Comparison of ENCODE assay signal across 12 cellular contexts in the genomic region with DNA sequence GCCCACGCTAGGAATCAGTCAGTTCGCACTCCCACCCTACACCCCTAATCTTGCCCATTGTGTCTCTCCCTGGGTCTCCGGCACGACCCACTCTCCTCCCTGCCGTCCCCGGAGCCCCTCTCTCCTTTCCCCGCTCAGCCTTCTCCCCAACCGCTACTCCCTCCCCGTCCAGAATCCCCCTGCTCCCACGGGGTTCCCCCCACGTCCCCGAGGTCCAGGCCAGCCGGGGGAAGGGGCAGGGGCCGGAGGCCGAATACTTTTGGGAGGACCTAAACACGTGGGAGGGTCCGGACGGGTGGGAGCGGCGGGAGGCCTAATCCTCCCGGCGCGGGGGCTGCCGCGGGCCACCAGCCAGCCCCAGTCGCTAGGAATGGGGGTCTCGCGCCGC. TPM values are rescaled to one million over a fixed set of nuclear protein-coding genes. Genes with fewer than 3 reads are reported as not detected.
DNase-seq lines count a peak whose midpoint lies in the region; ATAC-seq and TF ChIP-seq lines count a peak whose summit lies in the region.
"Had no signal": no experiment of that assay in that cellular context is flagged by ENCODE, and none has a peak within 500 bp of the region (broad histone marks: within the 10 kb centered on the region; RNA-seq: fewer than 3 reads in every experiment).

No MANE protein-coding gene starts in this region.

- H3K18ac ChIP-seq in mesendoderm (ENCODE audit: low read length): peak overlapping the region; percentile 16

- H3K56ac ChIP-seq in mesendoderm (ENCODE audit: low read length): peak overlapping the region; percentile 89

- no peak overlapping the region for H2BK15ac ChIP-seq in mesendoderm (replicated peaks; ENCODE audit: low read depth)

- H3K79me2 ChIP-seq in mesendoderm (ENCODE audit: control insufficient read depth, insufficient read depth, low read length) (no peaks in the 10 kb centered on the region), smooth muscle cell (ENCODE audit: low read depth) (no peaks in the 10 kb centered on the region)

- DNase-seq in mesendoderm (no peak), smooth muscle cell (lab: John Stamatoyannopoulos, UW; ENCODE audit: unreplicated experiment) (no peak), NOMO-1 treated with dmso at 0.1 percent for 144 hours (lab: John Stamatoyannopoulos, UW; ENCODE audit: unreplicated experiment) (no peak), AG08395 (ENCODE audit: low spot score) (no peak)
- no peak for DNase-seq in activated naive CD4-positive, alpha-beta T cell treated with anti-CD3 and anti-CD28 coated beads, Interleukin-2, amount 10 ng/mL, durations not matched to agents 7 days and 5 days
- DNase-seq: activated naive CD4-positive, alpha-beta T cell treated with anti-CD3 and anti-CD28 coated beads for 36 hours; midbrain; NCI-H2081 had no signal

- H4K8ac ChIP-seq in mesendoderm (ENCODE audit: low read depth, low read length): no peak overlapping the region

- H2AK5ac ChIP-seq in mesendoderm (ENCODE audit: low read length): no peak overlapping the region

- H2AFZ ChIP-seq in smooth muscle cell (ENCODE audit: low read depth): peak overlapping the region; percentile 58

- H3K27ac Mint-ChIP-seq in activated naive CD4-positive, alpha-beta T cell treated with anti-CD3 and anti-CD28 coated beads, Interleukin-2, amount 10 ng/mL, durations not matched to agents 7 days and 5 days: no peak overlapping the region
- H3K27ac Mint-ChIP-seq: activated naive CD4-positive, alpha-beta T cell treated with anti-CD3 and anti-CD28 coated beads for 36 hours had no signal

- CTCF ChIA-PET in activated naive CD4-positive, alpha-beta T cell treated with anti-CD3 and anti-CD28 coated beads, Interleukin-2, amount 10 ng/mL, durations not matched to agents 7 days and 5 days (lab: Charles Lee): no interaction called here

- ATAC-seq in GM21786 (IDR thresholded peaks at IDR 0.05; ENCODE audit: unreplicated experiment): no peak

- no peaks in the 10 kb centered on the region for H3K79me1 ChIP-seq in mesendoderm (ENCODE audit: low read length)

- no peak for TF ChIP-seq CTCF in smooth muscle cell (IDR thresholded peaks at IDR 0.05; ENCODE audit: borderline replicate concordance, insufficient read depth, poor library complexity, severe bottlenecking)

- no peak overlapping the region for H3K23ac ChIP-seq in mesendoderm (ENCODE audit: low read length)

- peaks cover 42% of the 10 kb centered on the region for H3K4me1 ChIP-seq in HUES48 (ENCODE audit: control insufficient read depth, insufficient read depth, low read length)
- H3K4me1 ChIP-seq in esophagus (ENCODE audit: control insufficient read depth in 2 of 2, insufficient read depth in 2 of 2, low read length in 1 of 2): peaks cover 3 to 24% of the 10 kb centered on the region in 2 donors
- H3K4me1 ChIP-seq in mesendoderm (ENCODE audit: control insufficient read depth, low read depth, low read length): peaks cover under 1% of the 10 kb centered on the region
- H3K4me1 ChIP-seq in smooth muscle cell (ENCODE audit: low read depth): peaks cover 16% of the 10 kb centered on the region

- H4K20me1 ChIP-seq in smooth muscle cell (ENCODE audit: low read depth): no peaks in the 10 kb centered on the region

- no peaks in the 10 kb centered on the region for H3K4me1 Mint-ChIP-seq in activated naive CD4-positive, alpha-beta T cell treated with anti-CD3 and anti-CD28 coated beads, Interleukin-2, amount 10 ng/mL, durations not matched to agents 7 days and 5 days

- WGBS in esophagus, 2 donors: 7% methylated on average over 25 to 29 of the region's 29 CpGs
- WGBS in mesendoderm (ENCODE audit: extremely low coverage, insufficient coverage, low lambda C conversion rate): no CpG with 5 or more reads among the region's 29 CpGs
- WGBS in smooth muscle cell (ENCODE audit: low lambda C conversion rate): 5% methylated on average over 13 of the region's 29 CpGs

- peak overlapping the region; percentile 39 for H3K4ac ChIP-seq in mesendoderm (ENCODE audit: low read depth, low read length)

- H3K4me3 Mint-ChIP-seq in activated naive CD4-positive, alpha-beta T cell treated with anti-CD3 and anti-CD28 coated beads, Interleukin-2, amount 10 ng/mL, durations not matched to agents 7 days and 5 days: no peak overlapping the region
- H3K4me3 Mint-ChIP-seq: activated naive CD4-positive, alpha-beta T cell treated with anti-CD3 and anti-CD28 coated beads for 36 hours had no signal

- no peak overlapping the region for H2BK5ac ChIP-seq in mesendoderm (ENCODE audit: low read length)

- no peak overlapping the region for H2BK120ac ChIP-seq in mesendoderm (ENCODE audit: low read depth, low read length)

- peaks cover 32% of the 10 kb centered on the region for H3K36me3 ChIP-seq in HUES48 (ENCODE audit: control insufficient read depth, insufficient read depth, low read length)
- H3K36me3 ChIP-seq in esophagus (ENCODE audit: control insufficient read depth in 2 of 2, insufficient read depth in 2 of 2, low read length in 1 of 2): peaks cover 0 to 9% of the 10 kb centered on the region in 2 donors
- no peaks in the 10 kb centered on the region for H3K36me3 ChIP-seq in mesendoderm (ENCODE audit: control insufficient read depth, insufficient read depth, low read length)
- H3K36me3 ChIP-seq in smooth muscle cell (ENCODE audit: low read depth): no peaks in the 10 kb centered on the region

- H3K27ac ChIP-seq in HUES48 (ENCODE audit: low read depth, low read length) (peak overlapping the region; percentile 5), esophagus (ENCODE audit: low read depth in 2 of 2, low read length in 1 of 2) (peak overlapping the region; percentile 34 to 71), mesendoderm (ENCODE audit: low read depth, low read length) (no peak overlapping the region), smooth muscle cell (ENCODE audit: low read depth) (no peak overlapping the region)

- H3K27me3 Mint-ChIP-seq in activated naive CD4-positive, alpha-beta T cell treated with anti-CD3 and anti-CD28 coated beads, Interleukin-2, amount 10 ng/mL, durations not matched to agents 7 days and 5 days: peaks cover 63% of the 10 kb centered on the region

- H3K9me3 Mint-ChIP-seq in activated naive CD4-positive, alpha-beta T cell treated with anti-CD3 and anti-CD28 coated beads, Interleukin-2, amount 10 ng/mL, durations not matched to agents 7 days and 5 days: peaks cover 2% of the 10 kb centered on the region

- H3K9me3 ChIP-seq in HUES48 (ENCODE audit: control insufficient read depth, insufficient read depth, low read length) (peaks cover 7% of the 10 kb centered on the region; the same call in 1 of the 2 replicates), esophagus (ENCODE audit: control insufficient read depth in 2 of 2, insufficient read depth in 1 of 2, low read depth in 1 of 2, low read length in 1 of 2) (peaks cover 0 to 4% of the 10 kb centered on the region in 2 donors), smooth muscle cell (replicated peaks; ENCODE audit: low read depth) (no peaks in the 10 kb centered on the region)

- H3K4me2 ChIP-seq in mesendoderm (ENCODE audit: low read length): peak overlapping the region; percentile 44
- H3K4me2 ChIP-seq in smooth muscle cell: peak overlapping the region; percentile 87

- H4K5ac ChIP-seq in mesendoderm (ENCODE audit: low read length): no peak overlapping the region

- H3K4me3 ChIP-seq in HUES48 (ENCODE audit: low read depth, low read length): peak overlapping the region; percentile 77
- peak overlapping the region; percentile 30 to 32 for H3K4me3 ChIP-seq in esophagus (ENCODE audit: low read depth in 1 of 2, low read length in 2 of 2)
- H3K4me3 ChIP-seq in mesendoderm (ENCODE audit: low read length): peak overlapping the region; percentile 37
- H3K4me3 ChIP-seq in smooth muscle cell: peak overlapping the region; percentile 48

- H3K9ac ChIP-seq in HUES48 (ENCODE audit: low read depth, low read length): peak overlapping the region; percentile 58
- H3K9ac ChIP-seq in mesendoderm (ENCODE audit: low read length): peak overlapping the region; percentile 64
- no peak overlapping the region for H3K9ac ChIP-seq in smooth muscle cell (ENCODE audit: low read depth)

- H3K27me3 ChIP-seq in HUES48 (ENCODE audit: control insufficient read depth, insufficient read depth, low read length): peaks cover 34% of the 10 kb centered on the region
- H3K27me3 ChIP-seq in esophagus (ENCODE audit: control insufficient read depth in 1 of 2, insufficient read depth in 2 of 2, low read length in 2 of 2): peaks cover 0 to 8% of the 10 kb centered on the region in 2 donors
- peaks cover 2% of the 10 kb centered on the region for H3K27me3 ChIP-seq in mesendoderm (ENCODE audit: insufficient read depth, low read length, poor library complexity)
- peaks cover 29% of the 10 kb centered on the region for H3K27me3 ChIP-seq in smooth muscle cell (ENCODE audit: low read depth)

- H3K36me3 Mint-ChIP-seq in activated naive CD4-positive, alpha-beta T cell treated with anti-CD3 and anti-CD28 coated beads, Interleukin-2, amount 10 ng/mL, durations not matched to agents 7 days and 5 days: peaks cover 3% of the 10 kb centered on the region

- H3F3A ChIP-seq in smooth muscle cell (ENCODE audit: low read depth): no peaks in the 10 kb centered on the region

RNA-seq across cellular contexts. Expression of a gene that starts 0.6 kb away (rescaled TPM):
- 10 to 100 TPM; 22.6 to 39.3 TPM for polyA plus RNA-seq in esophagus
- 54.9 TPM for polyA plus RNA-seq in mesendoderm (2013, experiment 1 of 2)
- 57.8 TPM for polyA plus RNA-seq in mesendoderm (2013, experiment 2 of 2)
- total RNA-seq in smooth muscle cell: 23.6 and 23.8 TPM in 2 replicates
- 31.8 and 37.5 TPM in 2 replicates for polyA plus RNA-seq in smooth muscle cell
- total RNA-seq: activated naive CD4-positive, alpha-beta T cell treated with anti-CD3 and anti-CD28 coated beads for 36 hours; endothelial cell of umbilical vein had no signal
- polyA plus RNA-seq: endothelial cell of umbilical vein had no signal

RNA-seq across cellular contexts. Expression of a gene that starts 17.5 kb away (rescaled TPM):
- polyA plus RNA-seq in esophagus (1 to 10 TPM; 8.0 to 8.5 TPM), smooth muscle cell (0.89 and 2.4 TPM in 2 replicates)
- polyA plus RNA-seq in mesendoderm (2013, experiment 1 of 2): not detected
- 0.06 TPM for polyA plus RNA-seq in mesendoderm (2013, experiment 2 of 2)
- total RNA-seq in smooth muscle cell: 1.7 and 7.6 TPM in 2 replicates
- total RNA-seq: endothelial cell of umbilical vein had no signal

RNA-seq across cellular contexts. Expression of a gene that starts 17.7 kb away (rescaled TPM):
- polyA plus RNA-seq in esophagus (1 to 10 TPM; 5.2 to 8.3 TPM), smooth muscle cell (14.7 and 16.6 TPM in 2 replicates)
- 0.42 TPM for polyA plus RNA-seq in mesendoderm (2013, experiment 1 of 2)
- polyA plus RNA-seq in mesendoderm (2013, experiment 2 of 2): 0.27 TPM
- total RNA-seq in smooth muscle cell: 6.9 and 7.4 TPM in 2 replicates
- total RNA-seq: endothelial cell of umbilical vein had no signal

RNA-seq across cellular contexts. Expression of a gene that starts 27.8 kb away (rescaled TPM):
- polyA plus RNA-seq in esophagus: 10 to 100 TPM; 22.7 to 32.6 TPM
- polyA plus RNA-seq in mesendoderm (2013, experiment 1 of 2): 47.8 TPM
- polyA plus RNA-seq in mesendoderm (2013, experiment 2 of 2): 51.6 TPM
- 39.4 and 60.9 TPM in 2 replicates for total RNA-seq in smooth muscle cell
- 55.5 and 68.1 TPM in 2 replicates for polyA plus RNA-seq in smooth muscle cell

RNA-seq across cellular contexts. Expression of a gene that starts 38.3 kb away (rescaled TPM):
- polyA plus RNA-seq in esophagus: 1 to 10 TPM in 1 of 2 donors, under 1 TPM in 1; 0.81 to 1.6 TPM
- polyA plus RNA-seq in mesendoderm (2013, experiment 1 of 2): 4.2 TPM
- polyA plus RNA-seq in mesendoderm (2013, experiment 2 of 2): 4.2 TPM
- total RNA-seq in smooth muscle cell: 4.7 and 5.9 TPM in 2 replicates
- 16.8 and 23.8 TPM in 2 replicates for polyA plus RNA-seq in smooth muscle cell

Comparison
In these comparisons a context has a peak if more than half of its experiments do, and no peak if none do; other contexts are left out.
1. H3K27ac ChIP-seq: peak in HUES48 (single experiment) and esophagus (2 of 2); none in mesendoderm (single experiment) and smooth muscle cell (single experiment).
2. Peak in every context shown above with its lines, with median percentiles within 50 percentile points of each other: H3K4me3 ChIP-seq.